Comparison of ENCODE assay signal across 22 cellular contexts in the genomic region with DNA sequence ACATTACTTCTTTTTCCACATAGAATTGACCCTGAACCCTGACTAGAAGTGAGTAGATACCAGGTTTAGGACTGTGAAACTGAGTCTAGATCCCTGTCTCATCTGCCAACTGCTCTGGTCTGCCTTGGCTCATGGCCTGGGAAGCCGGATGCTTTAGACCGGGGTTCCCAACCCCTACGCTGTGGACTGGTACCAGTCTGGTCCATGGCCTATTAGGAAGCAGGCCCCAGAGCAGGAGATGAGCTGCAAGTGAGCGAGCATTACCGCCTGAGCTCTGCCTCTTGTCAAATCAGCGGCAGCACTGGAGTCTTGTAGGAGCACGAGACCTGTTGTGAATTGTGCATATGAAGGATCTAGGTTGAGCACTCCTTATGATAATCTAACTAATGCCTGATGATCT.
"Had no signal": no experiment of that assay in that cellular context is flagged by ENCODE, and none has a peak within 500 bp of the region (broad histone marks: within the 10 kb centered on the region; RNA-seq: fewer than 3 reads in every experiment).

No MANE protein-coding gene starts in this region.

- H3K4me1 Mint-ChIP-seq: endodermal cell had no signal

- H3K27ac Mint-ChIP-seq: dendritic cell treated with granulocyte-macrophage colony-stimulating factor and Interleukin-4, amounts not matched to agents 40 ng/mL and 50 ng/mL, for 4 days; effector memory CD8-positive, alpha-beta T cell; endodermal cell had no signal

- H3K9me3 Mint-ChIP-seq: effector memory CD8-positive, alpha-beta T cell had no signal

- H3K4me3 Mint-ChIP-seq: dendritic cell treated with granulocyte-macrophage colony-stimulating factor and Interleukin-4, amounts not matched to agents 40 ng/mL and 50 ng/mL, for 4 days; effector memory CD8-positive, alpha-beta T cell; endodermal cell had no signal

- H3K27me3 Mint-ChIP-seq: dendritic cell treated with granulocyte-macrophage colony-stimulating factor and Interleukin-4, amounts not matched to agents 40 ng/mL and 50 ng/mL, for 4 days had no signal

- ATAC-seq: effector memory CD8-positive, alpha-beta T cell; esophagus mucosa; foreskin keratinocyte; gastrocnemius medialis; gastroesophageal sphincter; heart left ventricle; heart right ventricle had no signal

- DNase-seq: colonic mucosa; cortex of kidney; dermis blood vessel endothelial cell; dorsolateral prefrontal cortex; effector CD4-positive, alpha-beta T cell; effector CD8-positive, alpha-beta T cell; effector memory CD4-positive, alpha-beta T cell; effector memory CD8-positive, alpha-beta T cell; endodermal cell; erythroblast; esophagus squamous epithelium; foreskin fibroblast; foreskin keratinocyte; foreskin melanocyte; gastrocnemius medialis; glutamatergic neuron; head of caudate nucleus; heart left ventricle; heart right ventricle had no signal
